ENCODE assay signal across 24 cellular contexts in the genomic region with DNA sequence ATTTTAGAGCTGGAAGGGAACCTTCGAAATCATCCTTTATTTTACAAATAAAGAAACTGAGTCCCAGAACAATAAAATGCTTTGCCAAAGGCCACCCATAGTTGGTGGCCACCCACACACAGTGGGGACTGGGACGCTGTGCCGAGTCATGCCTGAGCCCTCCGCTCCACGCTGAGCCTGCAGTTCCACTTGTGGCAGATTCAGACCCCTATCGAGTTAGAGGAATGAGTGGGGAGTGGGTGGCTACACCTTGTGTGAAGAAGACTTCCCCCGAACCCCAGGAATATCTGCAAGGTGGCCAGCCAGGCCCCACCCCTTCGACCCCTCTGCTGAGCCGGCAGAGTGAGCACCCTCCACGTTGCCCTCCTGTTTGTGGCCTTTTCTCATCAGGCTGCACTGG.
"Had no signal": no experiment of that assay in that cellular context is flagged by ENCODE, and none has a peak within 500 bp of the region (broad histone marks: within the 10 kb centered on the region; RNA-seq: fewer than 3 reads in every experiment).

No MANE protein-coding gene starts in this region.

- H3K9me3 ChIP-seq: ascending aorta, esophagus squamous epithelium, heart right ventricle, left lung, pancreas, right atrium auricular region, suprapubic skin, tibial nerve had no signal

- H3K4me1 Mint-ChIP-seq: activated naive CD4-positive, alpha-beta T cell treated with anti-CD3 and anti-CD28 coated beads, Interleukin-2, amount 10 ng/mL, durations not matched to agents 7 days and 5 days; naive B cell had no signal

- H3K4me3 Mint-ChIP-seq: activated naive CD4-positive, alpha-beta T cell treated with anti-CD3 and anti-CD28 coated beads, Interleukin-2, amount 10 ng/mL, durations not matched to agents 7 days and 5 days; activated naive CD8-positive, alpha-beta T cell treated with anti-CD3 and anti-CD28 coated beads, Interleukin-2, amount 10 ng/mL, durations not matched to agents 7 days and 5 days; activated T-cell treated with anti-CD3 and anti-CD28 coated beads, Interleukin-2, amount 50 U/mL, for 72 hours; brain; dendritic cell treated with granulocyte-macrophage colony-stimulating factor and Interleukin-4, amounts not matched to agents 40 ng/mL and 50 ng/mL, for 4 days; mesothelial cell of epicardium; naive B cell; nephron progenitor cell had no signal

- H3K27me3 ChIP-seq: ascending aorta, heart right ventricle, left lung, pancreas, right atrium auricular region, suprapubic skin, tibial nerve had no signal

- DNase-seq: activated CD4-positive, alpha-beta T cell treated with anti-CD3 and anti-CD28 coated beads for 4 hours; activated CD4-positive, alpha-beta T cell treated with anti-CD3 and anti-CD28 coated beads, Interleukin-2, amount 50 U/mL, for 4 hours; activated naive CD4-positive, alpha-beta T cell treated with anti-CD3 and anti-CD28 coated beads, Interleukin-2, amount 10 ng/mL, durations not matched to agents 7 days and 5 days; activated naive CD8-positive, alpha-beta T cell treated with anti-CD3 and anti-CD28 coated beads, Interleukin-2, amount 10 ng/mL, durations not matched to agents 7 days and 5 days; activated T-cell treated with anti-CD3 and anti-CD28 coated beads for 4 hours; activated T-cell treated with anti-CD3 and anti-CD28 coated beads, Interleukin-2, amount 50 U/mL, for 72 hours; caudate nucleus; effector CD4-positive, alpha-beta T cell; esophagus squamous epithelium; foreskin melanocyte; heart right ventricle; left lung; naive B cell; nephron progenitor cell; nucleus accumbens; stimulated activated naive CD4-positive, alpha-beta T cell had no signal

- H3K27ac ChIP-seq: ascending aorta, esophagus squamous epithelium, heart right ventricle, left lung, pancreas, right atrium auricular region, suprapubic skin had no signal

- H3K27ac Mint-ChIP-seq: activated naive CD4-positive, alpha-beta T cell treated with anti-CD3 and anti-CD28 coated beads, Interleukin-2, amount 10 ng/mL, durations not matched to agents 7 days and 5 days; activated naive CD8-positive, alpha-beta T cell treated with anti-CD3 and anti-CD28 coated beads, Interleukin-2, amount 10 ng/mL, durations not matched to agents 7 days and 5 days; activated T-cell treated with anti-CD3 and anti-CD28 coated beads, Interleukin-2, amount 50 U/mL, for 72 hours; dendritic cell treated with granulocyte-macrophage colony-stimulating factor and Interleukin-4, amounts not matched to agents 40 ng/mL and 50 ng/mL, for 4 days; mesothelial cell of epicardium; naive B cell had no signal

- H3K27me3 Mint-ChIP-seq: activated naive CD4-positive, alpha-beta T cell treated with anti-CD3 and anti-CD28 coated beads, Interleukin-2, amount 10 ng/mL, durations not matched to agents 7 days and 5 days; activated naive CD8-positive, alpha-beta T cell treated with anti-CD3 and anti-CD28 coated beads, Interleukin-2, amount 10 ng/mL, durations not matched to agents 7 days and 5 days; brain; dendritic cell treated with granulocyte-macrophage colony-stimulating factor and Interleukin-4, amounts not matched to agents 40 ng/mL and 50 ng/mL, for 4 days had no signal

- H3K36me3 ChIP-seq: ascending aorta, esophagus squamous epithelium, heart right ventricle, left lung, pancreas, right atrium auricular region, suprapubic skin, tibial nerve had no signal

- H3K4me3 ChIP-seq: ascending aorta, esophagus squamous epithelium, heart right ventricle, left lung, pancreas, right atrium auricular region, suprapubic skin, tibial nerve had no signal

- H3K9me3 Mint-ChIP-seq: activated naive CD4-positive, alpha-beta T cell treated with anti-CD3 and anti-CD28 coated beads, Interleukin-2, amount 10 ng/mL, durations not matched to agents 7 days and 5 days; activated naive CD8-positive, alpha-beta T cell treated with anti-CD3 and anti-CD28 coated beads, Interleukin-2, amount 10 ng/mL, durations not matched to agents 7 days and 5 days; activated T-cell treated with anti-CD3 and anti-CD28 coated beads, Interleukin-2, amount 50 U/mL, for 72 hours; dendritic cell treated with granulocyte-macrophage colony-stimulating factor and Interleukin-4, amounts not matched to agents 40 ng/mL and 50 ng/mL, for 4 days; naive B cell; nephron progenitor cell had no signal

- H3K36me3 Mint-ChIP-seq: activated naive CD4-positive, alpha-beta T cell treated with anti-CD3 and anti-CD28 coated beads, Interleukin-2, amount 10 ng/mL, durations not matched to agents 7 days and 5 days; activated naive CD8-positive, alpha-beta T cell treated with anti-CD3 and anti-CD28 coated beads, Interleukin-2, amount 10 ng/mL, durations not matched to agents 7 days and 5 days; brain; mesothelial cell of epicardium; naive B cell had no signal

- H3K4me1 ChIP-seq: ascending aorta, pancreas had no signal
